In genomic region chr2:8524388-8524787, GRCh38 we compare ENCODE assay signal across 16 cellular contexts.
"Had no signal": no experiment of that assay in that cellular context is flagged by ENCODE, and none has a peak within 500 bp of the region (broad histone marks: within the 10 kb centered on the region; RNA-seq: fewer than 3 reads in every experiment).

No MANE protein-coding gene starts in this region.

- H3K9me3 ChIP-seq: lower lobe of right lung, suprapubic skin had no signal

- ATAC-seq: foreskin keratinocyte; left cardiac atrium; lower lobe of right lung; stimulated activated naive CD8-positive, alpha-beta T cell treated with anti-CD3 and anti-CD28 coated beads, Interleukin-15, Interleukin-2, amounts not matched to agents 100 U/mL and 50 U/mL, for 24 hours had no signal

- H3K27me3 Mint-ChIP-seq: type B pancreatic cell had no signal

- H3K27ac ChIP-seq: dorsolateral prefrontal cortex, foreskin keratinocyte, lower lobe of right lung, suprapubic skin had no signal

- H3K36me3 Mint-ChIP-seq: naive B cell, type B pancreatic cell had no signal

- DNase-seq: activated CD4-positive, alpha-beta T cell treated with anti-CD3 and anti-CD28 coated beads, Interleukin-2, amount 50 U/mL, for 4 hours; activated CD4-positive, CD25-positive, alpha-beta regulatory T cell treated with anti-CD3 and anti-CD28 coated beads, Interleukin-2, amount 50 U/mL, for 72 hours; activated naive CD4-positive, alpha-beta T cell treated with anti-CD3 and anti-CD28 coated beads, Interleukin-2, amount 50 U/mL, for 16 hours; amygdala; dorsolateral prefrontal cortex; foreskin keratinocyte; left cardiac atrium; lower lobe of right lung; midbrain; naive B cell; stimulated activated CD4-positive, alpha-beta T cell treated with anti-CD3 and anti-CD28 coated beads, Interleukin-12 subunit alpha, Interleukin-12 subunit beta, amount 100 ng/mL, for 4 hours; stimulated activated naive CD8-positive, alpha-beta T cell treated with anti-CD3 and anti-CD28 coated beads, Interleukin-15, Interleukin-2, amounts not matched to agents 100 U/mL and 50 U/mL, for 24 hours had no signal

- H3K4me1 ChIP-seq: foreskin keratinocyte had no signal

- H3K27ac Mint-ChIP-seq: activated T-helper 2 cell treated with anti-CD3 and anti-CD28 coated beads, Interferon-gamma antibody, Interleukin-2, Interleukin-4, amounts not matched to agents 10 μg/mL and 5 μg/mL and 100 μg/mL, durations not matched to agents 14 hours and 24 hours and 36 hours; naive B cell; T-helper 2 cell treated with Interferon-gamma antibody and Interleukin-4, amounts not matched to agents 5 μg/mL and 100 μg/mL, for 36 hours; type B pancreatic cell had no signal

- H3K4me3 Mint-ChIP-seq: T-helper 2 cell treated with Interferon-gamma antibody and Interleukin-4, amounts not matched to agents 5 μg/mL and 100 μg/mL, for 36 hours; type B pancreatic cell had no signal

- H3K36me3 ChIP-seq: lower lobe of right lung, suprapubic skin had no signal

- H3K9me3 Mint-ChIP-seq: type B pancreatic cell had no signal

- H3K27me3 ChIP-seq: foreskin keratinocyte, suprapubic skin had no signal

- H3K4me3 ChIP-seq: dorsolateral prefrontal cortex, lower lobe of right lung, suprapubic skin had no signal
